In the genomic region with DNA sequence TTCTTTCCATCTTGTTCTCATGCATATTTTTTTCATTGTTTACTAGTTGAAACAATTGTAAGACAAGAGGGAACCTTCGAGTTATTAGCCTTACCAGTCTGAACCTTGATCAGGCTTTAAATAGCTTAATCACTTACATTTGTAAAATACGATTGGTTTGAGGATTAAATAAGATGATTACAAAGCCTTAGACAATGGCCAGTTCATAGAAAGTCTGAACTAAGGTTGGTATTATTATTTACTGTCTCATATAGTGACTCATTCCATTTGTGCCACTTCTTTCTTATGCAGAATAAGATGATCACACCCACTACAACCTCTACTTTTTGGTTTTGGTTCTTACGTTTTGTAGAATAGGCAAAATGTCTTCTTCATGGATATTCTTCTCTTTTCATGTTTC, we compare ENCODE assay signal across 35 cellular contexts.
"Had no signal": no experiment of that assay in that cellular context is flagged by ENCODE, and none has a peak within 500 bp of the region (broad histone marks: within the 10 kb centered on the region; RNA-seq: fewer than 3 reads in every experiment).

No MANE protein-coding gene starts in this region.

- H3K36me3 Mint-ChIP-seq: activated CD4-positive, alpha-beta memory T cell treated with anti-CD3 and anti-CD28 coated beads for 36 hours; activated naive CD4-positive, alpha-beta T cell treated with anti-CD3 and anti-CD28 coated beads, Interleukin-2, amount 10 ng/mL, durations not matched to agents 7 days and 5 days; activated naive CD4-positive, alpha-beta T cell treated with anti-CD3 and anti-CD28 coated beads, Interleukin-2, amount 50 U/mL, for 24 hours; activated naive CD8-positive, alpha-beta T cell; activated naive CD8-positive, alpha-beta T cell treated with anti-CD3 and anti-CD28 coated beads, Interleukin-2, amount 10 ng/mL, durations not matched to agents 7 days and 5 days; brain had no signal

- DNase-seq: activated B cell treated with CpG ODN at 0.5 μM for 24 hours; activated CD4-positive, alpha-beta memory T cell treated with anti-CD3 and anti-CD28 coated beads for 36 hours; activated CD4-positive, alpha-beta T cell treated with anti-CD3 and anti-CD28 coated beads for 4 hours; activated CD4-positive, alpha-beta T cell treated with anti-CD3 and anti-CD28 coated beads, Interleukin-2, amount 10 ng/mL, durations not matched to agents 24 days and 14 days; activated CD4-positive, alpha-beta T cell treated with anti-CD3 and anti-CD28 coated beads, Interleukin-2, amount 50 U/mL, for 1 hour; activated CD4-positive, alpha-beta T cell treated with anti-CD3 and anti-CD28 coated beads, Interleukin-2, amount 50 U/mL, for 4 hours; activated CD4-positive, CD25-positive, alpha-beta regulatory T cell treated with anti-CD3 and anti-CD28 coated beads, Interleukin-2, amount 50 U/mL, for 72 hours; activated CD8-positive, alpha-beta memory T cell treated with anti-CD3 and anti-CD28 coated beads, Interleukin-2, amount 50 U/mL, for 4 hours; activated CD8-positive, alpha-beta T cell treated with anti-CD3 and anti-CD28 coated beads for 36 hours; activated gamma-delta T cell; activated naive CD4-positive, alpha-beta T cell treated with anti-CD3 and anti-CD28 coated beads, Interleukin-2, amount 10 ng/mL, durations not matched to agents 7 days and 5 days; activated naive CD4-positive, alpha-beta T cell treated with Interleukin-2 at 50 U/mL for 16 hours; activated naive CD8-positive, alpha-beta T cell treated with anti-CD3 and anti-CD28 coated beads, Interleukin-2, amount 10 ng/mL, durations not matched to agents 7 days and 5 days; activated naive CD8-positive, alpha-beta T cell treated with anti-CD3 and anti-CD28 coated beads, Interleukin-2, amount 50 U/mL, for 24 hours; activated T-cell treated with anti-CD3 and anti-CD28 coated beads for 4 hours; activated T-cell treated with anti-CD3 and anti-CD28 coated beads, Interleukin-2, amount 50 U/mL, for 1 hour; activated T-cell treated with anti-CD3 and anti-CD28 coated beads, Interleukin-2, amount 50 U/mL, for 4 hours; activated T-cell treated with anti-CD3 and anti-CD28 coated beads, Interleukin-2, amount 50 U/mL, for 72 hours; amygdala; anterior cingulate cortex; caudate nucleus; cerebellar nuclear complex; T-helper 1 cell; T-helper 2 cell; T-helper 9 cell had no signal

- H3K4me3 Mint-ChIP-seq: activated B cell treated with CpG ODN at 0.5 μM for 24 hours; activated CD4-positive, alpha-beta memory T cell treated with anti-CD3 and anti-CD28 coated beads for 36 hours; activated CD4-positive, alpha-beta T cell treated with anti-CD3 and anti-CD28 coated beads, Interleukin-2, amount 10 ng/mL, durations not matched to agents 24 days and 14 days; activated CD8-positive, alpha-beta T cell treated with anti-CD3 and anti-CD28 coated beads for 36 hours; activated naive CD4-positive, alpha-beta T cell treated with anti-CD3 and anti-CD28 coated beads, Interleukin-2, amount 10 ng/mL, durations not matched to agents 7 days and 5 days; activated naive CD4-positive, alpha-beta T cell treated with anti-CD3 and anti-CD28 coated beads, Interleukin-2, amount 50 U/mL, for 24 hours; activated naive CD8-positive, alpha-beta T cell; activated naive CD8-positive, alpha-beta T cell treated with anti-CD3 and anti-CD28 coated beads, Interleukin-2, amount 10 ng/mL, durations not matched to agents 7 days and 5 days; activated naive CD8-positive, alpha-beta T cell treated with anti-CD3 and anti-CD28 coated beads, Interleukin-2, amount 50 U/mL, for 24 hours; activated T-cell treated with anti-CD3 and anti-CD28 coated beads, Interleukin-2, amount 50 U/mL, for 4 hours; activated T-cell treated with anti-CD3 and anti-CD28 coated beads, Interleukin-2, amount 50 U/mL, for 72 hours; activated T-helper 1 cell treated with anti-CD3 and anti-CD28 coated beads, Interleukin-12 subunit alpha, Interleukin-12 subunit beta, Interleukin-2, Interleukin-4 antibody, amounts not matched to agents 30 ng/mL and 10 ng/mL and 1 ng/mL, durations not matched to agents 14 hours and 24 hours and 36 hours; activated T-helper 17 cell treated with anti-CD3 and anti-CD28 coated beads, Interleukin-2, amount 50 U/mL, for 72 hours; brain; central memory CD8-positive, alpha-beta T cell; T-helper 1 cell treated with Interleukin-12 subunit alpha and Interleukin-12 subunit beta and Interleukin-4 antibody, amounts not matched to agents 30 μg/mL and 1 μg/mL, for 36 hours; T-helper 2 cell treated with Interferon-gamma antibody and Interleukin-4, amounts not matched to agents 5 μg/mL and 100 μg/mL, for 36 hours had no signal

- FAIRE-seq: bronchial epithelial cell, TTC549 had no signal

- H3K9me3 Mint-ChIP-seq: activated CD4-positive, alpha-beta memory T cell treated with anti-CD3 and anti-CD28 coated beads for 36 hours; activated CD4-positive, alpha-beta T cell treated with anti-CD3 and anti-CD28 coated beads, Interleukin-2, amount 10 ng/mL, durations not matched to agents 24 days and 14 days; activated CD8-positive, alpha-beta T cell treated with anti-CD3 and anti-CD28 coated beads for 36 hours; activated naive CD4-positive, alpha-beta T cell treated with anti-CD3 and anti-CD28 coated beads, Interleukin-2, amount 10 ng/mL, durations not matched to agents 7 days and 5 days; activated naive CD4-positive, alpha-beta T cell treated with anti-CD3 and anti-CD28 coated beads, Interleukin-2, amount 50 U/mL, for 24 hours; activated naive CD8-positive, alpha-beta T cell treated with anti-CD3 and anti-CD28 coated beads, Interleukin-2, amount 10 ng/mL, durations not matched to agents 7 days and 5 days; activated T-cell treated with anti-CD3 and anti-CD28 coated beads, Interleukin-2, amount 50 U/mL, for 4 hours; activated T-helper 1 cell treated with anti-CD3 and anti-CD28 coated beads, Interleukin-12 subunit alpha, Interleukin-12 subunit beta, Interleukin-2, Interleukin-4 antibody, amounts not matched to agents 30 ng/mL and 10 ng/mL and 1 ng/mL, durations not matched to agents 14 hours and 24 hours and 36 hours; central memory CD8-positive, alpha-beta T cell; T-helper 1 cell treated with Interleukin-12 subunit alpha and Interleukin-12 subunit beta and Interleukin-4 antibody, amounts not matched to agents 30 μg/mL and 1 μg/mL, for 36 hours; T-helper 2 cell treated with Interferon-gamma antibody and Interleukin-4, amounts not matched to agents 5 μg/mL and 100 μg/mL, for 36 hours had no signal

- H3K4me1 Mint-ChIP-seq: activated CD4-positive, alpha-beta T cell treated with anti-CD3 and anti-CD28 coated beads, Interleukin-2, amount 10 ng/mL, durations not matched to agents 24 days and 14 days; activated naive CD4-positive, alpha-beta T cell treated with anti-CD3 and anti-CD28 coated beads, Interleukin-2, amount 10 ng/mL, durations not matched to agents 7 days and 5 days; activated naive CD4-positive, alpha-beta T cell treated with anti-CD3 and anti-CD28 coated beads, Interleukin-2, amount 50 U/mL, for 24 hours; activated naive CD8-positive, alpha-beta T cell treated with anti-CD3 and anti-CD28 coated beads, Interleukin-2, amount 10 ng/mL, durations not matched to agents 7 days and 5 days; activated T-helper 17 cell treated with anti-CD3 and anti-CD28 coated beads, Interleukin-2, amount 50 U/mL, for 72 hours; central memory CD8-positive, alpha-beta T cell had no signal

- H3K27ac Mint-ChIP-seq: activated B cell treated with CpG ODN at 0.5 μM for 24 hours; activated CD4-positive, alpha-beta memory T cell treated with anti-CD3 and anti-CD28 coated beads for 36 hours; activated CD4-positive, alpha-beta T cell treated with anti-CD3 and anti-CD28 coated beads, Interleukin-2, amount 10 ng/mL, durations not matched to agents 24 days and 14 days; activated CD8-positive, alpha-beta T cell treated with anti-CD3 and anti-CD28 coated beads for 36 hours; activated naive CD4-positive, alpha-beta T cell treated with anti-CD3 and anti-CD28 coated beads, Interleukin-2, amount 10 ng/mL, durations not matched to agents 7 days and 5 days; activated naive CD4-positive, alpha-beta T cell treated with anti-CD3 and anti-CD28 coated beads, Interleukin-2, amount 50 U/mL, for 24 hours; activated naive CD8-positive, alpha-beta T cell; activated naive CD8-positive, alpha-beta T cell treated with anti-CD3 and anti-CD28 coated beads, Interleukin-2, amount 10 ng/mL, durations not matched to agents 7 days and 5 days; activated naive CD8-positive, alpha-beta T cell treated with anti-CD3 and anti-CD28 coated beads, Interleukin-2, amount 50 U/mL, for 24 hours; activated T-cell treated with anti-CD3 and anti-CD28 coated beads, Interleukin-2, amount 50 U/mL, for 72 hours; activated T-helper 1 cell treated with anti-CD3 and anti-CD28 coated beads, Interleukin-12 subunit alpha, Interleukin-12 subunit beta, Interleukin-2, Interleukin-4 antibody, amounts not matched to agents 30 ng/mL and 10 ng/mL and 1 ng/mL, durations not matched to agents 14 hours and 24 hours and 36 hours; activated T-helper 17 cell treated with anti-CD3 and anti-CD28 coated beads, Interleukin-2, amount 50 U/mL, for 72 hours; brain; T-helper 1 cell treated with Interleukin-12 subunit alpha and Interleukin-12 subunit beta and Interleukin-4 antibody, amounts not matched to agents 30 μg/mL and 1 μg/mL, for 36 hours; T-helper 2 cell treated with Interferon-gamma antibody and Interleukin-4, amounts not matched to agents 5 μg/mL and 100 μg/mL, for 36 hours had no signal

- H3K27me3 Mint-ChIP-seq: activated CD4-positive, alpha-beta memory T cell treated with anti-CD3 and anti-CD28 coated beads for 36 hours; activated CD8-positive, alpha-beta T cell treated with anti-CD3 and anti-CD28 coated beads for 36 hours; activated naive CD4-positive, alpha-beta T cell treated with anti-CD3 and anti-CD28 coated beads, Interleukin-2, amount 10 ng/mL, durations not matched to agents 7 days and 5 days; activated naive CD8-positive, alpha-beta T cell treated with anti-CD3 and anti-CD28 coated beads, Interleukin-2, amount 10 ng/mL, durations not matched to agents 7 days and 5 days; central memory CD8-positive, alpha-beta T cell had no signal

- ATAC-seq: activated CD8-positive, alpha-beta T cell treated with anti-CD3 and anti-CD28 coated beads for 36 hours; activated naive CD8-positive, alpha-beta T cell treated with anti-CD3 and anti-CD28 coated beads, Interleukin-2, amount 50 U/mL, for 24 hours; activated T-cell treated with anti-CD3 and anti-CD28 coated beads, Interleukin-2, amount 50 U/mL, for 4 hours; activated T-cell treated with anti-CD3 and anti-CD28 coated beads, Interleukin-2, amount 50 U/mL, for 72 hours; activated T-helper 17 cell treated with anti-CD3 and anti-CD28 coated beads, Interleukin-2, amount 50 U/mL, for 72 hours had no signal
